ENCODE assay signal across 1 cellular context in the genomic region with DNA sequence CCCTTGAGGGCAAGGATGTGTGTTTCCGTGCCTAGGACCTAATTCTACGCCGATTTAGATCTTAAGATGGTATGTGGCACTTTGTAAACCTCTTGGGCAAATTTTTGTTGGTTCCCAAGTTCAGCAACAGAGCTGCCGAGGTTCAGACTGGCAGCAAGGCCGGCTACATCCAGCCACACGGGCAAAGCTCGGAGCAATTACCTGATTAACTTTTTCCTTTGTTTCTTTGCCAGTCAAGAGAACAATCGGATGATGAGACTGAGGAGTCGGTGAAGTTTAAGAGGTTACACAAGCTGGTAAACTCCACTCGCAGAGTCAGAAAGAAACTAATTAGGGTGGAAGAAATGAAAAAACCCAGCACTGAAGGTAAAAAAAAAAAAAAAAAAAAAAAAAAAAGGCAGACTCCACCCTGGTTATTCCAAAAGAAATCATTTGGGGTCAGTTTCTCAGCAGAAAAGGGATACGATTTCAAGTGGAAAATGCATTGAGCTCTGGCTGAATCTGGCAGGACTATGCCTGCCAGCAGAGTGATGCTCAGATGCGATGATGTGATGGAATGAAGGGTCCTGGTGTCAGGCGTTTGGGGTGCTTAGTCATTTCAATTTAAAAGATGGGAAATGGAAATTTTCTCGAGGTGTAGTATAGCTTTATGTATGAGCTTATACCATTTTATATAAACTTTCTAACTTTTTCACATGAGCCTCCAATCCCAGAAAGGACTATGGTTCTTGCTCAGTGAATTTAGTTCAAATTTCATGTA.
TF ChIP-seq lines count a peak whose summit lies in the region.

No MANE protein-coding gene starts in this region.

TF ChIP-seq in GM23338, 12 proteins besides CTCF, POLR2A, EP300 and RAD21 (continued from another document):
- TF ChIP-seq ZNF462 (CRISPR knock-in tag; IDR thresholded peaks at IDR 0.05) = no peak
